ENCODE assay signal across 12 cellular contexts in the genomic region with DNA sequence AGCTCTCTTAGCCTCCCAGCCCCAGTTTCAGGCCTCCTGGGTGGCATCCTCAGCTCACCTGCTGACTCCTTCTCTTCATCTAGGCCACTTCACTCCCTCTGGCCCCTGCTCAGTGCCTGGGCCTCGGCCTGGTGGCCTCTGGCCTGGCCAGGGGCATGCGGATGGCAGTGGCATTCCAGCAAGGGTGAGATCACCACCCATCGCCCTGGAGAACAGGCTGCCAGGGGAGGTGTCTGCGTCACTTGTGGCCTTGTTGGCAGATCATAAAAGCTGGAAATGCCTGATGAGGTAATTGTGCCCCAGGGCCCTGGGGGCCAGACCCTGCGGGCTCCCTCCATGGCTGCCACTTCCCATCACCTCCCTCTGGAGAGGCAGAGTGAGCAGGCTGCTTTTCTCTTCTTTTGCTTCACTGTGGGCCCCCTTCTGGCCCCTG.
DNase-seq lines count a peak whose midpoint lies in the region; ATAC-seq and TF ChIP-seq lines count a peak whose summit lies in the region.
"Had no signal": no experiment of that assay in that cellular context is flagged by ENCODE, and none has a peak within 500 bp of the region (broad histone marks: within the 10 kb centered on the region; RNA-seq: fewer than 3 reads in every experiment).

No MANE protein-coding gene starts in this region.

- peaks cover 28% of the 10 kb centered on the region for H3K4me1 Mint-ChIP-seq in CD14-positive monocyte

- H3K36me3 ChIP-seq in colonic mucosa (no peaks in the 10 kb centered on the region), mucosa of rectum (ENCODE audit: control insufficient read depth in 2 of 2, insufficient read depth in 2 of 2, low read length in 2 of 2) (no peaks in the 10 kb centered on the region)
- H3K36me3 ChIP-seq: sigmoid colon had no signal

- no peaks in the 10 kb centered on the region for H3K9me3 ChIP-seq in colonic mucosa
- H3K9me3 ChIP-seq in mucosa of rectum (ENCODE audit: control insufficient read depth in 2 of 2, low read length in 2 of 2): no peaks in the 10 kb centered on the region
- H3K9me3 ChIP-seq: sigmoid colon had no signal

- H3K36me3 Mint-ChIP-seq in CD14-positive monocyte: peaks cover 2 to 5% of the 10 kb centered on the region in 2 donors

- peaks cover 11 to 18% (median 15%) of the 10 kb centered on the region in 3 donors for H3K27me3 Mint-ChIP-seq in CD14-positive monocyte (ENCODE audit: low read depth in 3 of 3)

- H3K4me1 ChIP-seq in colonic mucosa: no peaks in the 10 kb centered on the region
- peaks cover 10 to 19% of the 10 kb centered on the region in 2 donors for H3K4me1 ChIP-seq in mucosa of rectum (ENCODE audit: control insufficient read depth in 2 of 2, insufficient read depth in 2 of 2, low read length in 2 of 2)

- H3K4me3 Mint-ChIP-seq in CD14-positive monocyte: no peak overlapping the region

- peak overlapping the region; percentile 1 to 50 for H3K9ac ChIP-seq in colonic mucosa (ENCODE audit: low read depth in 2 of 2, low read length in 2 of 2)
- H3K9ac ChIP-seq in mucosa of rectum (ENCODE audit: low read depth in 1 of 2, low read length in 2 of 2): peak overlapping the region in 1 of 2 donors; percentile 55

- H3K27me3 ChIP-seq in colonic mucosa (no peaks in the 10 kb centered on the region), mucosa of rectum (ENCODE audit: control insufficient read depth in 2 of 2, insufficient read depth in 2 of 2, low read length in 2 of 2) (peaks cover 0 to 2% of the 10 kb centered on the region in 2 donors)
- H3K27me3 ChIP-seq: sigmoid colon had no signal

- peak overlapping the region in 4 of 7 donors; percentile 20 to 76 (median 58) for H3K27ac Mint-ChIP-seq in CD14-positive monocyte

- H3K9me3 Mint-ChIP-seq in CD14-positive monocyte: peaks cover 2 to 11% (median 6%) of the 10 kb centered on the region in 7 donors

- no peak for DNase-seq in CD14-positive monocyte (ENCODE audit: low spot score)
- peak; percentile 68 for DNase-seq in LoVo (ENCODE audit: low spot score)
- peak; percentile 75 for DNase-seq in colonic mucosa
- DNase-seq in NCI-H1048 (lab: John Stamatoyannopoulos, UW): no peak
- DNase-seq in OCI-M2 (lab: John Stamatoyannopoulos, UW; ENCODE audit: unreplicated experiment): no peak
- DNase-seq in superior temporal gyrus (ENCODE audit: extremely low spot score): no peak
- DNase-seq: activated CD4-positive, alpha-beta T cell treated with anti-CD3 and anti-CD28 coated beads, Interleukin-2, amount 50 U/mL, for 48 hours; erythroblast; NCI-H1694 treated with DMSO at 0.1 percent for 48 hours; sigmoid colon had no signal

- intact Hi-C loops in CD14-positive monocyte (cut with micrococcal nuclease): no loop called here
- intact Hi-C loops in colonic mucosa (cut with DNase I): no loop called here

- TF ChIP-seq CTCF in CD14-positive monocyte (IDR thresholded peaks at IDR 0.05) (no peak), colonic mucosa (IDR thresholded peaks at IDR 0.05) (no peak)

- H3K27ac ChIP-seq in colonic mucosa: no peak overlapping the region
- H3K27ac ChIP-seq in mucosa of rectum (ENCODE audit: low read depth in 2 of 2, low read length in 2 of 2): peak overlapping the region; percentile 38 to 71

- H3K4me3 ChIP-seq in colonic mucosa: no peak overlapping the region
- no peak overlapping the region for H3K4me3 ChIP-seq in mucosa of rectum (ENCODE audit: low read length in 2 of 2)
- H3K4me3 ChIP-seq: sigmoid colon had no signal

- no peak for ATAC-seq in HG02970 (IDR thresholded peaks at IDR 0.05; ENCODE audit: low FRiP score, unreplicated experiment)

Comparison
In these comparisons a context has a peak if more than half of its experiments do, and no peak if none do; other contexts are left out.
1. DNase-seq: peak in LoVo (single experiment) and colonic mucosa (single experiment); none in CD14-positive monocyte (single experiment), NCI-H1048 (single experiment), OCI-M2 (single experiment) and superior temporal gyrus (single experiment).